ENCODE assay signal across 10 cellular contexts in the genomic region with DNA sequence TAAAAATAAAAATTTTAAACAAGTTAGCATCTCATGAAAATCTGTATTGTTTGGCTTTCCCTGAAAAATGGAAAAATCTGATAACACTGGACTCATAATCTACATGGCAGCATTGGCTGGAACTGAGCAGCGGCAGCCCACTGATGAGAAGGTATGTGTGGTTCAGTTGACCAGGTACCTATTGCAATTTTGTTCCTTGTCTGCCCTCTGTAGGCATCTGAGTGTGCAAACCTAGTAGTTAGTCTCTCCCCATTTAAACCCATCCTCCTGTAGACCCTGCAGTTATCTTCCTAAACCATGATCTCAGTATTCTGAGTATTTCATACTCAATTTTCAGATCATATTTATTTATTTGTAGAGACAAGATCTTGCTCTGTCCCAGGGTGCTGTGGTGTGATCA.
A peak's percentile ranks its signal among the peaks of the same experiment; 100 is the strongest.
DNase-seq lines count a peak whose midpoint lies in the region; ATAC-seq and FAIRE-seq lines count a peak whose summit lies in the region.
"Had no signal": no experiment of that assay in that cellular context is flagged by ENCODE, and none has a peak within 500 bp of the region (broad histone marks: within the 10 kb centered on the region; RNA-seq: fewer than 3 reads in every experiment).

No MANE protein-coding gene starts in this region.

- no peaks in the 10 kb centered on the region for H3K9me3 Mint-ChIP-seq in memory B cell
- H3K9me3 Mint-ChIP-seq: natural killer cell; T-helper 1 cell treated with Interleukin-12 subunit alpha and Interleukin-12 subunit beta and Interleukin-4 antibody, amounts not matched to agents 30 μg/mL and 1 μg/mL, for 36 hours had no signal

- H3K4me1 Mint-ChIP-seq in memory B cell: peaks cover 2% of the 10 kb centered on the region
- H3K4me1 Mint-ChIP-seq: natural killer cell had no signal

- peak; percentile 3 for DNase-seq in NCI-H2171 treated with DMSO at 0.1 percent for 48 hours (lab: John Stamatoyannopoulos, UW)
- no peak for DNase-seq in NCI-H2171 (lab: John Stamatoyannopoulos, UW)
- DNase-seq in HTR-8/SVneo (ENCODE audit: insufficient read length, low spot score): peak; percentile 27
- DNase-seq in astrocyte of the hippocampus (ENCODE audit: low read depth, low spot score): peak; percentile 58
- no peak for DNase-seq in memory B cell (ENCODE audit: low spot score in 2 of 2)
- no peak for DNase-seq in OCI-M2 (lab: John Stamatoyannopoulos, UW; ENCODE audit: unreplicated experiment)
- DNase-seq: natural killer cell had no signal

- no peak overlapping the region for H3K4me3 Mint-ChIP-seq in memory B cell
- H3K4me3 Mint-ChIP-seq: natural killer cell; T-helper 1 cell treated with Interleukin-12 subunit alpha and Interleukin-12 subunit beta and Interleukin-4 antibody, amounts not matched to agents 30 μg/mL and 1 μg/mL, for 36 hours had no signal

- no peak overlapping the region for H3K27ac Mint-ChIP-seq in memory B cell
- H3K27ac Mint-ChIP-seq: natural killer cell; T-helper 1 cell treated with Interleukin-12 subunit alpha and Interleukin-12 subunit beta and Interleukin-4 antibody, amounts not matched to agents 30 μg/mL and 1 μg/mL, for 36 hours had no signal

- H3K36me3 Mint-ChIP-seq in memory B cell: no peaks in the 10 kb centered on the region
- H3K36me3 Mint-ChIP-seq: natural killer cell had no signal

- FAIRE-seq in HTR-8/SVneo (lab: Jason Lieb, UNC): no peak

- peaks cover 2% of the 10 kb centered on the region for H3K27me3 Mint-ChIP-seq in memory B cell

- ATAC-seq in memory B cell (ENCODE audit: low read depth) (peak; percentile 53), HG02588 (IDR thresholded peaks at IDR 0.05; ENCODE audit: unreplicated experiment) (no peak), GM19463 (IDR thresholded peaks at IDR 0.05; ENCODE audit: unreplicated experiment) (no peak)

Comparison
In these comparisons a context has a peak if more than half of its experiments do, and no peak if none do; other contexts are left out.
1. DNase-seq: peak in NCI-H2171 treated with DMSO at 0.1 percent for 48 hours (single experiment), HTR-8/SVneo (single experiment) and astrocyte of the hippocampus (single experiment); none in NCI-H2171 (single experiment), memory B cell (0 of 2) and OCI-M2 (single experiment).